17 cellular contexts compared by ENCODE assay signal in genomic region chr6:110665600-110665999, GRCh38.
"Had no signal": no experiment of that assay in that cellular context is flagged by ENCODE, and none has a peak within 500 bp of the region (broad histone marks: within the 10 kb centered on the region; RNA-seq: fewer than 3 reads in every experiment).

No MANE protein-coding gene starts in this region.

- H3K36me3 ChIP-seq: thyroid gland had no signal

- H3K27me3 ChIP-seq: thyroid gland had no signal

- DNase-seq: activated CD4-positive, alpha-beta memory T cell treated with anti-CD3 and anti-CD28 coated beads, Interleukin-2, amount 10 ng/mL, durations not matched to agents 7 days and 5 days; activated CD4-positive, alpha-beta T cell treated with anti-CD3 and anti-CD28 coated beads for 48 hours; activated gamma-delta T cell; activated naive CD4-positive, alpha-beta T cell treated with anti-CD3 and anti-CD28 coated beads, Interleukin-2, amount 50 U/mL, for 16 hours; aorta; dermis blood vessel endothelial cell; effector CD8-positive, alpha-beta T cell; foreskin melanocyte; hippocampal formation; left ventricle myocardium superior; posterior cingulate gyrus; stimulated activated CD4-positive, alpha-beta T cell treated with anti-CD3 and anti-CD28 coated beads, Interleukin-2, amount 100 ng/mL, for 48 hours; stimulated activated CD8-positive, alpha-beta memory T cell treated with anti-CD3 and anti-CD28 coated beads, Interleukin-4, amount 100 ng/mL, for 48 hours; stimulated activated naive CD4-positive, alpha-beta T cell; T-cell; T1000; thyroid gland had no signal

- H3K4me1 ChIP-seq: thyroid gland had no signal

- H3K4me3 ChIP-seq: thyroid gland had no signal

- H3K9me3 ChIP-seq: thyroid gland had no signal

- H3K27ac ChIP-seq: thyroid gland had no signal
